9 cellular contexts compared by ENCODE assay signal in genomic region chr16:1474047-1474446, GRCh38. TPM values are rescaled to one million over a fixed set of nuclear protein-coding genes. Genes with fewer than 3 reads are reported as not detected.
DNase-seq lines count a peak whose midpoint lies in the region; ATAC-seq and TF ChIP-seq lines count a peak whose summit lies in the region.
"Had no signal": no experiment of that assay in that cellular context is flagged by ENCODE, and none has a peak within 500 bp of the region (broad histone marks: within the 10 kb centered on the region; RNA-seq: fewer than 3 reads in every experiment).

No MANE protein-coding gene starts in this region.

- DNase-seq in HAP-1 (ENCODE audit: low spot score in 2 of 2), result no peak
- DNase-seq in WERI-Rb-1, result no peak
- peak; percentile 30 for DNase-seq in hepatic stellate cell (ENCODE audit: low spot score)
- DNase-seq in mesenteric fat pad (ENCODE audit: low spot score), result no peak
- no peak for DNase-seq in ACHN
- no peak for DNase-seq in SK-N-DZ (ENCODE audit: low spot score)

- H3K27me3 ChIP-seq in HAP-1 (ENCODE audit: low read depth), result no peaks in the 10 kb centered on the region
- no peaks in the 10 kb centered on the region for H3K27me3 ChIP-seq in WERI-Rb-1 (ENCODE audit: insufficient read depth, low read depth, severe bottlenecking)

- peaks cover 16% of the 10 kb centered on the region for H3K4me1 ChIP-seq in HAP-1

- H3K36me3 ChIP-seq in HAP-1 (replicated peaks), result no peaks in the 10 kb centered on the region
- peaks cover 3% of the 10 kb centered on the region for H3K36me3 ChIP-seq in WERI-Rb-1

- H3K4me3 ChIP-seq in HAP-1 (peak overlapping the region; percentile 55), WERI-Rb-1 (ENCODE audit: low read depth, low read length) (peak overlapping the region; percentile 88), skin epidermis (peak overlapping the region; percentile 68 to 100 (median 96))

- no peak for TF ChIP-seq CTCF in WERI-Rb-1 (IDR thresholded peaks at IDR 0.05; ENCODE audit: low read depth, low read length)

- in situ Hi-C loops in HAP-1 (cut with MboI; ENCODE audit: low sequenced_read_pairs) (no loop called here), ACHN (cut with HindIII; ENCODE audit: low pct_ligation_motif_present, low pct_unique_long_range_greater_than_20kb, low sequenced_read_pairs) (no loop called here)

- H3K27ac ChIP-seq in WERI-Rb-1 (no peak overlapping the region; the same call in 1 of the 2 replicates), skin epidermis (peak overlapping the region in 19 of 21 experiments; percentile 88 to 99 (median 98))

- ATAC-seq in GM21423 (IDR thresholded peaks at IDR 0.05; ENCODE audit: unreplicated experiment), result no peak

- H3K9me3 ChIP-seq in HAP-1, result no peaks in the 10 kb centered on the region
- no peaks in the 10 kb centered on the region for H3K9me3 ChIP-seq in WERI-Rb-1 (ENCODE audit: severe bottlenecking)

RNA-seq across cellular contexts. Expression of gene CLCN7, which starts 0.8 kb away (rescaled TPM):
- total RNA-seq in mesenteric fat pad, result 80.8 TPM
- 47.2 and 67.5 TPM in 2 replicates for polyA plus RNA-seq in SK-N-DZ (2014; cell fraction: cytosol; rRNA removed)
- polyA plus RNA-seq in SK-N-DZ (2014; cell fraction: nucleus; rRNA removed), result 328 and 374 TPM in 2 replicates

RNA-seq across cellular contexts. Expression of gene PTX4, which starts 14.7 kb away (rescaled TPM):
- total RNA-seq in mesenteric fat pad, result 0.35 TPM
- polyA plus RNA-seq in SK-N-DZ (2014; cell fraction: cytosol; rRNA removed), result not detected in 2 replicates
- not detected in 2 replicates for polyA plus RNA-seq in SK-N-DZ (2014; cell fraction: nucleus; rRNA removed)
- total RNA-seq: RPMI7951 had no signal

RNA-seq across cellular contexts. Expression of gene TELO2, which starts 19.1 kb away (rescaled TPM):
- 25.7 TPM for total RNA-seq in mesenteric fat pad
- polyA plus RNA-seq in SK-N-DZ (2014; cell fraction: cytosol; rRNA removed), result 35.5 and 36.4 TPM in 2 replicates
- polyA plus RNA-seq in SK-N-DZ (2014; cell fraction: nucleus; rRNA removed), result 165 and 184 TPM in 2 replicates

RNA-seq across cellular contexts. Expression of gene CCDC154, which starts 29.7 kb away (rescaled TPM):
- total RNA-seq in mesenteric fat pad, result 0.45 TPM
- 0.27 and 0.35 TPM in 2 replicates for polyA plus RNA-seq in SK-N-DZ (2014; cell fraction: cytosol; rRNA removed)
- polyA plus RNA-seq in SK-N-DZ (2014; cell fraction: nucleus; rRNA removed), result 2.1 and 5.8 TPM in 2 replicates
- total RNA-seq: RPMI7951 had no signal

RNA-seq across cellular contexts. Expression of gene PERCC1, which starts 43.2 kb away (rescaled TPM):
- total RNA-seq in mesenteric fat pad, result 0.35 TPM
- polyA plus RNA-seq in SK-N-DZ (2014; cell fraction: cytosol; rRNA removed), result 2.0 and 5.6 TPM in 2 replicates
- 1.2 and 3.3 TPM in 2 replicates for polyA plus RNA-seq in SK-N-DZ (2014; cell fraction: nucleus; rRNA removed)
- total RNA-seq: RPMI7951 had no signal
